In genomic region chr13:39506559-39507390, GRCh38 we compare ENCODE assay signal across 15 cellular contexts.
DNase-seq lines count a peak whose midpoint lies in the region; ATAC-seq, FAIRE-seq and TF ChIP-seq lines count a peak whose summit lies in the region.
"Had no signal": no experiment of that assay in that cellular context is flagged by ENCODE, and none has a peak within 500 bp of the region (broad histone marks: within the 10 kb centered on the region; RNA-seq: fewer than 3 reads in every experiment).

No MANE protein-coding gene starts in this region.

- no peak overlapping the region for H3K4me3 Mint-ChIP-seq in MCF 10A (ENCODE audit: unreplicated experiment)
- H3K4me3 Mint-ChIP-seq in astrocyte (ENCODE audit: unreplicated experiment) = no peak overlapping the region
- no peak overlapping the region for H3K4me3 Mint-ChIP-seq in H9
- H3K4me3 Mint-ChIP-seq: activated CD4-positive, alpha-beta T cell treated with anti-CD3 and anti-CD28 coated beads, Interleukin-2, amount 10 ng/mL, durations not matched to agents 7 days and 5 days; activated T-cell treated with anti-CD3 and anti-CD28 coated beads, Interleukin-2, amount 50 U/mL, for 24 hours had no signal

- intact Hi-C loops in MCF 10A (cut with micrococcal nuclease) (no loop called here), breast epithelium (cut with DNase I; ENCODE audit: low total_unique reads) (no loop called here), right cardiac atrium (cut with DNase I) (no loop called here)

- WGBS in H9 (ENCODE audit: extremely low coverage, insufficient read length, low lambda C conversion rate) = no CpG with 5 or more reads among the region's 7 CpGs
- WGBS in right cardiac atrium = 50% methylated on average over 7 of the region's 7 CpGs

- H3K27ac ChIP-seq in breast epithelium (peak overlapping the region in 1 of 2 donors; percentile 7), astrocyte (ENCODE audit: low read depth, low read length) (peak overlapping the region; percentile 27), H9 (ENCODE audit: insufficient read length, low read depth, low read length) (no peak overlapping the region), right cardiac atrium (ENCODE audit: low read length) (no peak overlapping the region)
- H3K27ac ChIP-seq: colonic mucosa had no signal

- H2BK15ac ChIP-seq in H9 (ENCODE audit: low read depth, low read length) = no peak overlapping the region

- no peak for ATAC-seq in right cardiac atrium
- ATAC-seq: left colon had no signal

- in situ Hi-C loops in GM13977 (cut with MboI; ENCODE audit: low pct_unique_long_range_greater_than_20kb, low sequenced_read_pairs, unreplicated experiment) = no loop called here

- H3K56ac ChIP-seq in H9 (ENCODE audit: insufficient read length, low read depth, low read length) = no peak overlapping the region

- H2BK120ac ChIP-seq in H9 (ENCODE audit: low read depth, low read length, poor library complexity, severe bottlenecking) = no peak overlapping the region

- no peak overlapping the region for H3K23ac ChIP-seq in H9 (ENCODE audit: insufficient read length, low read depth, low read length)

- no peak overlapping the region for H3K4me3 ChIP-seq in breast epithelium
- no peak overlapping the region for H3K4me3 ChIP-seq in astrocyte (ENCODE audit: insufficient read depth, low read depth, low read length)
- no peak overlapping the region for H3K4me3 ChIP-seq in right cardiac atrium (ENCODE audit: low read length)
- H3K4me3 ChIP-seq: colonic mucosa had no signal

- H3K27me3 Mint-ChIP-seq in MCF 10A (ENCODE audit: insufficient read depth, unreplicated experiment) (no peaks in the 10 kb centered on the region), astrocyte (ENCODE audit: low read depth, unreplicated experiment) (no peaks in the 10 kb centered on the region), H9 (ENCODE audit: low read depth) (no peaks in the 10 kb centered on the region)
- H3K27me3 Mint-ChIP-seq: activated CD4-positive, alpha-beta T cell treated with anti-CD3 and anti-CD28 coated beads, Interleukin-2, amount 10 ng/mL, durations not matched to agents 7 days and 5 days had no signal

- H2AK5ac ChIP-seq in H9 (ENCODE audit: insufficient read length, low read length) = no peak overlapping the region

- TF ChIP-seq POLR2A in breast epithelium (IDR thresholded peaks at IDR 0.05) = no peak

- H2AFZ ChIP-seq in astrocyte (ENCODE audit: low read depth, low read length) (no peak overlapping the region), H9 (ENCODE audit: low read length) (no peak overlapping the region)

- POLR2A ChIA-PET in MCF 10A (lab: Yijun Ruan, JAX) = interaction anchor here (1.1 kb wide), 1 partner anchor 9 kb away, joined by 4 read pairs; no protein-coding TSS in a partner anchor

- no peak overlapping the region for H3K14ac ChIP-seq in H9 (ENCODE audit: insufficient read depth, low read length)

- TF ChIP-seq CTCF in MCF 10A (IDR thresholded peaks at IDR 0.05; ENCODE audit: unreplicated experiment) (no peak), breast epithelium (IDR thresholded peaks at IDR 0.05) (no peak), astrocyte (IDR thresholded peaks at IDR 0.05; ENCODE audit: insufficient read depth, low read depth, low read length) (no peak), H9 (conservative IDR thresholded peaks at IDR 0.05) (no peak), GM13977 (IDR thresholded peaks at IDR 0.05; ENCODE audit: extremely low read depth, insufficient read depth, missing control alignments) (no peak)

- no peak overlapping the region for H2BK5ac ChIP-seq in H9 (ENCODE audit: insufficient read length, low read length)

- no peaks in the 10 kb centered on the region for H3K79me1 ChIP-seq in H9 (ENCODE audit: insufficient read depth, low read depth, low read length, poor library complexity, severe bottlenecking)

- no peak overlapping the region for H3T11ph ChIP-seq in H9 (ENCODE audit: low read length)

- H3K36me3 ChIP-seq in breast epithelium = no peaks in the 10 kb centered on the region
- H3K36me3 ChIP-seq in astrocyte (ENCODE audit: insufficient read depth, low read length) = no peaks in the 10 kb centered on the region
- H3K36me3 ChIP-seq: colonic mucosa had no signal

- H3K27ac Mint-ChIP-seq in MCF 10A (ENCODE audit: low read depth, unreplicated experiment) (no peak overlapping the region), astrocyte (ENCODE audit: unreplicated experiment) (no peak overlapping the region), H9 (no peak overlapping the region; a peak in 2 of 7 replicates)
- H3K27ac Mint-ChIP-seq: activated CD4-positive, alpha-beta T cell treated with anti-CD3 and anti-CD28 coated beads, Interleukin-2, amount 10 ng/mL, durations not matched to agents 7 days and 5 days; activated T-cell treated with anti-CD3 and anti-CD28 coated beads, Interleukin-2, amount 50 U/mL, for 24 hours had no signal

- no peaks in the 10 kb centered on the region for H3K9me3 Mint-ChIP-seq in MCF 10A (ENCODE audit: unreplicated experiment)
- H3K9me3 Mint-ChIP-seq in astrocyte (ENCODE audit: unreplicated experiment) = no peaks in the 10 kb centered on the region
- H3K9me3 Mint-ChIP-seq in H9 = peaks cover 0 to 3% of the 10 kb centered on the region in 2 experiments; a peak in 2 of 5 replicates
- H3K9me3 Mint-ChIP-seq: activated CD4-positive, alpha-beta T cell treated with anti-CD3 and anti-CD28 coated beads, Interleukin-2, amount 10 ng/mL, durations not matched to agents 7 days and 5 days; activated T-cell treated with anti-CD3 and anti-CD28 coated beads, Interleukin-2, amount 50 U/mL, for 24 hours had no signal

- H4K91ac ChIP-seq in H9 (ENCODE audit: insufficient read length, low read depth, low read length) = no peak overlapping the region

- H3K79me2 ChIP-seq in astrocyte (ENCODE audit: insufficient read depth, low read length) (peaks cover 2% of the 10 kb centered on the region), H9 (ENCODE audit: insufficient read depth, low read length) (no peaks in the 10 kb centered on the region)

- H3K4me1 Mint-ChIP-seq in MCF 10A (ENCODE audit: insufficient read depth, unreplicated experiment) (peaks cover 16% of the 10 kb centered on the region), astrocyte (ENCODE audit: low read depth, unreplicated experiment) (peaks cover 8% of the 10 kb centered on the region), H9 (peaks cover 25% of the 10 kb centered on the region in 2 experiments)
- H3K4me1 Mint-ChIP-seq: activated CD4-positive, alpha-beta T cell treated with anti-CD3 and anti-CD28 coated beads, Interleukin-2, amount 10 ng/mL, durations not matched to agents 7 days and 5 days had no signal

- H3K36me3 Mint-ChIP-seq in MCF 10A (ENCODE audit: insufficient read depth, unreplicated experiment) (no peaks in the 10 kb centered on the region), astrocyte (ENCODE audit: low read depth, unreplicated experiment) (no peaks in the 10 kb centered on the region), H9 (ENCODE audit: insufficient read depth in 1 of 3, low read depth in 3 of 3) (no peaks in the 10 kb centered on the region; a peak in 1 of 7 replicates)

- H3K4me2 ChIP-seq in astrocyte (ENCODE audit: low read length) (peak overlapping the region; percentile 72), H9 (ENCODE audit: insufficient read depth, insufficient read length, low read length) (no peak overlapping the region)

- BruUV-seq in MCF 10A (replicated peaks; lab: Mats Ljungman, UMichigan) = no TSS peak

- no peaks in the 10 kb centered on the region for H4K20me1 ChIP-seq in astrocyte (ENCODE audit: insufficient read depth, low read length)
- no peaks in the 10 kb centered on the region for H4K20me1 ChIP-seq in H9 (ENCODE audit: control insufficient read depth, insufficient read depth, insufficient read length)

- H4K5ac ChIP-seq in H9 (ENCODE audit: insufficient read length, low read depth, low read length) = no peak overlapping the region

- no peak overlapping the region for H3K4ac ChIP-seq in H9 (ENCODE audit: low read depth, low read length)

- H4K8ac ChIP-seq in H9 (replicated peaks; ENCODE audit: insufficient read length, low read depth, low read length) = no peak overlapping the region

- H3K18ac ChIP-seq in H9 (ENCODE audit: insufficient read length, low read depth, low read length) = no peak overlapping the region

- DNase-seq in MCF 10A (ENCODE audit: unreplicated experiment) (peak; percentile 28), breast epithelium (ENCODE audit: low spot score in 2 of 2) (no peak), astrocyte (ENCODE audit: low read depth) (peak; percentile 39), iris pigment epithelial cell (ENCODE audit: low read depth) (peak; percentile 71), H9 (no peak), GM13977 (ENCODE audit: low spot score) (no peak), NCI-H2107 (lab: John Stamatoyannopoulos, UW) (no peak), right cardiac atrium (no peak)
- DNase-seq: activated CD4-positive, alpha-beta T cell treated with anti-CD3 and anti-CD28 coated beads, Interleukin-2, amount 10 ng/mL, durations not matched to agents 7 days and 5 days; activated T-cell treated with anti-CD3 and anti-CD28 coated beads, Interleukin-2, amount 50 U/mL, for 24 hours; colonic mucosa; erythroblast; GDM1; left colon; NCI-H2171 had no signal

- no peaks in the 10 kb centered on the region for H3K23me2 ChIP-seq in H9 (ENCODE audit: insufficient read length, low read depth, low read length, poor library complexity, severe bottlenecking)

- H3K27me3 ChIP-seq in breast epithelium (no peaks in the 10 kb centered on the region), astrocyte (ENCODE audit: insufficient read depth, low read length) (no peaks in the 10 kb centered on the region), H9 (ENCODE audit: insufficient read depth, low read length) (no peaks in the 10 kb centered on the region), right cardiac atrium (ENCODE audit: control insufficient read depth, insufficient read depth) (no peaks in the 10 kb centered on the region)
- H3K27me3 ChIP-seq: colonic mucosa had no signal

- peaks cover 0 to 11% of the 10 kb centered on the region in 2 donors for H3K4me1 ChIP-seq in breast epithelium
- peaks cover 6% of the 10 kb centered on the region for H3K4me1 ChIP-seq in astrocyte (ENCODE audit: insufficient read depth, low read length)
- H3K4me1 ChIP-seq in H9 (ENCODE audit: insufficient read depth, low read length) = peaks cover 8% of the 10 kb centered on the region
- peaks cover 6% of the 10 kb centered on the region for H3K4me1 ChIP-seq in right cardiac atrium (ENCODE audit: control insufficient read depth, insufficient read depth, low read length)
- H3K4me1 ChIP-seq: colonic mucosa had no signal

- H3K9me3 ChIP-seq in breast epithelium = no peaks in the 10 kb centered on the region
- H3K9me3 ChIP-seq in astrocyte (ENCODE audit: insufficient read depth, low read depth, low read length) = no peaks in the 10 kb centered on the region
- H3K9me3 ChIP-seq in H9 (ENCODE audit: control insufficient read depth, low read depth, low read length) = no peaks in the 10 kb centered on the region
- no peaks in the 10 kb centered on the region for H3K9me3 ChIP-seq in right cardiac atrium (ENCODE audit: control insufficient read depth, low read length)
- H3K9me3 ChIP-seq: colonic mucosa had no signal

- H2BK20ac ChIP-seq in H9 (ENCODE audit: low read depth, low read length, poor library complexity, severe bottlenecking) = no peak overlapping the region

- CTCF ChIA-PET in MCF 10A (lab: Yijun Ruan, JAX) = interaction anchor here (0.8 to 1.0 kb wide), 3 partner anchors 21 to 104 kb away, joined by 3 to 4 read pairs (median 3); no protein-coding TSS in a partner anchor

- no peak for FAIRE-seq in astrocyte (lab: Jason Lieb, UNC)

- no peak overlapping the region for H2BK12ac ChIP-seq in H9 (ENCODE audit: insufficient read length, low read depth, low read length)

- H3K9ac ChIP-seq in astrocyte (ENCODE audit: low read length) (no peak overlapping the region), H9 (ENCODE audit: extremely low read depth, insufficient read length, low read length) (no peak overlapping the region)

Comparison
In these comparisons a context has a peak if more than half of its experiments do, and no peak if none do; other contexts are left out.
1. DNase-seq: peak in MCF 10A (single experiment), astrocyte (single experiment) and iris pigment epithelial cell (single experiment); none in breast epithelium (0 of 2), H9 (single experiment), GM13977 (single experiment), NCI-H2107 (single experiment) and right cardiac atrium (0 of 3).